Comparison of ENCODE assay signal across 30 cellular contexts in genomic region chr4:100826808-100827548, GRCh38.
A peak's percentile ranks its signal among the peaks of the same experiment; 100 is the strongest.
DNase-seq lines count a peak whose midpoint lies in the region; ATAC-seq and TF ChIP-seq lines count a peak whose summit lies in the region.
"Had no signal": no experiment of that assay in that cellular context is flagged by ENCODE, and none has a peak within 500 bp of the region (broad histone marks: within the 10 kb centered on the region; RNA-seq: fewer than 3 reads in every experiment).

No MANE protein-coding gene starts in this region.

- no peaks in the 10 kb centered on the region for H3K9me3 ChIP-seq in naive thymus-derived CD4-positive, alpha-beta T cell (ENCODE audit: control insufficient read depth in 2 of 3, low read length in 3 of 3)
- H3K9me3 ChIP-seq: A549, psoas muscle, testis, uterus had no signal

- H3K27ac Mint-ChIP-seq in CD14-positive monocyte, result peak overlapping the region in 6 of 7 donors; percentile 51 to 83 (median 77)
- H3K27ac Mint-ChIP-seq in naive thymus-derived CD4-positive, alpha-beta T cell, result no peak overlapping the region
- H3K27ac Mint-ChIP-seq: activated CD4-positive, alpha-beta T cell treated with anti-CD3 and anti-CD28 coated beads, Interleukin-2, amount 10 ng/mL, durations not matched to agents 7 days and 5 days; CD8-positive, alpha-beta memory T cell; HFFc6; stimulated activated naive B cell treated with anti-CD40 and anti-IgM and Interleukin-4, amounts not matched to agents 10 μg/mL and 1 μg/mL and 100 μg/mL, for 72 hours; T-helper 2 cell treated with Interferon-gamma antibody and Interleukin-4, amounts not matched to agents 5 μg/mL and 100 μg/mL, for 36 hours had no signal

- DNase-seq in CD14-positive monocyte (ENCODE audit: low spot score) (no peak), NB4 (ENCODE audit: low read depth) (peak; percentile 67), SKM-1 treated with dmso at 0.1 percent for 144 hours (lab: John Stamatoyannopoulos, UW; ENCODE audit: unreplicated experiment) (peak; percentile 90), D341Med (ENCODE audit: low spot score) (no peak)
- no peak for DNase-seq in naive thymus-derived CD4-positive, alpha-beta T cell
- DNase-seq in activated CD8-positive, alpha-beta memory T cell treated with anti-CD3 and anti-CD28 coated beads, Interleukin-2, amount 50 U/mL, for 48 hours, result no peak
- DNase-seq: activated CD4-positive, alpha-beta T cell treated with anti-CD3 and anti-CD28 coated beads, Interleukin-2, amount 10 ng/mL, durations not matched to agents 7 days and 5 days; activated T-cell treated with anti-CD3 and anti-CD28 coated beads, Interleukin-2, amount 50 U/mL, for 48 hours; CD8-positive, alpha-beta memory T cell; DMS79; HFFc6; islet precursor cell; left ventricle myocardium superior; MM.1S; NCI-H1694 treated with DMSO at 0.1 percent for 48 hours; occipital lobe; psoas muscle; stimulated activated CD4-positive, alpha-beta T cell treated with anti-CD3 and anti-CD28 coated beads, Interleukin-15, amount 100 ng/mL, for 24 hours; stimulated activated naive B cell treated with anti-CD40 and anti-IgM and Interleukin-4, amounts not matched to agents 10 μg/mL and 1 μg/mL and 100 μg/mL, for 72 hours; testis; uterus; WERI-Rb-1 had no signal

- CTCF ChIA-PET in naive thymus-derived CD4-positive, alpha-beta T cell (lab: Charles Lee), result no interaction called here

- intact Hi-C loops in CD14-positive monocyte (cut with micrococcal nuclease), result no loop called here
- intact Hi-C loops in naive thymus-derived CD4-positive, alpha-beta T cell (cut with micrococcal nuclease), result loop anchor here in 1 of 2 donors (10.0 kb wide), 1 partner anchor 732 kb away; no protein-coding TSS in a partner anchor

- no peak overlapping the region for H3K27ac ChIP-seq in naive thymus-derived CD4-positive, alpha-beta T cell (ENCODE audit: low read depth, low read length)
- H3K27ac ChIP-seq: A549, KMS-11, psoas muscle, RWPE1, testis, uterus, WERI-Rb-1 had no signal

- no peaks in the 10 kb centered on the region for H3K36me3 Mint-ChIP-seq in CD14-positive monocyte
- H3K36me3 Mint-ChIP-seq in naive thymus-derived CD4-positive, alpha-beta T cell, result no peaks in the 10 kb centered on the region
- H3K36me3 Mint-ChIP-seq: brain had no signal

- no peaks in the 10 kb centered on the region for H3K36me3 ChIP-seq in naive thymus-derived CD4-positive, alpha-beta T cell (ENCODE audit: control insufficient read depth in 2 of 3, insufficient read depth in 3 of 3, low read length in 3 of 3)
- H3K36me3 ChIP-seq: uterus, WERI-Rb-1 had no signal

- no peak for TF ChIP-seq POLR2A in NB4 (IDR thresholded peaks at IDR 0.05; ENCODE audit: extremely low read depth, insufficient read length)

- no peaks in the 10 kb centered on the region for H3K4me1 ChIP-seq in naive thymus-derived CD4-positive, alpha-beta T cell (ENCODE audit: control insufficient read depth in 2 of 2, insufficient read depth in 2 of 2, low read length in 2 of 2)
- H3K4me1 ChIP-seq: testis, uterus had no signal

- peaks cover 0 to 2% (median 1%) of the 10 kb centered on the region in 3 donors for H3K27me3 Mint-ChIP-seq in CD14-positive monocyte (ENCODE audit: low read depth in 3 of 3)
- H3K27me3 Mint-ChIP-seq in naive thymus-derived CD4-positive, alpha-beta T cell, result peaks cover 0 to 5% (median 4%) of the 10 kb centered on the region in 5 donors
- H3K27me3 Mint-ChIP-seq: activated CD4-positive, alpha-beta T cell treated with anti-CD3 and anti-CD28 coated beads, Interleukin-2, amount 10 ng/mL, durations not matched to agents 7 days and 5 days; brain had no signal

- peak; percentile 45 for ATAC-seq in naive thymus-derived CD4-positive, alpha-beta T cell
- ATAC-seq in GM21447 (IDR thresholded peaks at IDR 0.05; ENCODE audit: unreplicated experiment) (no peak), HG03378 (IDR thresholded peaks at IDR 0.05; ENCODE audit: unreplicated experiment) (no peak)
- ATAC-seq: A549; left ventricle myocardium superior; psoas muscle; SK-N-SH treated with all-trans-retinoic acid at 6 μM for 48 hours; stimulated activated naive B cell treated with anti-CD40 and anti-IgM and Interleukin-4, amounts not matched to agents 10 μg/mL and 1 μg/mL and 100 μg/mL, for 72 hours had no signal

- H3K4me3 Mint-ChIP-seq in CD14-positive monocyte, result no peak overlapping the region
- H3K4me3 Mint-ChIP-seq in naive thymus-derived CD4-positive, alpha-beta T cell, result no peak overlapping the region
- H3K4me3 Mint-ChIP-seq: activated CD4-positive, alpha-beta T cell treated with anti-CD3 and anti-CD28 coated beads, Interleukin-2, amount 10 ng/mL, durations not matched to agents 7 days and 5 days; CD8-positive, alpha-beta memory T cell; HFFc6; stimulated activated naive B cell treated with anti-CD40 and anti-IgM and Interleukin-4, amounts not matched to agents 10 μg/mL and 1 μg/mL and 100 μg/mL, for 72 hours; T-helper 2 cell treated with Interferon-gamma antibody and Interleukin-4, amounts not matched to agents 5 μg/mL and 100 μg/mL, for 36 hours had no signal

- H3K9me3 Mint-ChIP-seq in CD14-positive monocyte, result peaks cover 0 to 6% (median 2%) of the 10 kb centered on the region in 7 donors
- peaks cover 0 to 13% (median 5%) of the 10 kb centered on the region in 11 donors for H3K9me3 Mint-ChIP-seq in naive thymus-derived CD4-positive, alpha-beta T cell
- H3K9me3 Mint-ChIP-seq: HFFc6 had no signal

- peaks cover 27% of the 10 kb centered on the region for H3K4me1 Mint-ChIP-seq in CD14-positive monocyte
- peaks cover 0 to 17% (median 0%) of the 10 kb centered on the region in 7 donors for H3K4me1 Mint-ChIP-seq in naive thymus-derived CD4-positive, alpha-beta T cell
- H3K4me1 Mint-ChIP-seq: CD8-positive, alpha-beta memory T cell; stimulated activated naive B cell treated with anti-CD40 and anti-IgM and Interleukin-4, amounts not matched to agents 10 μg/mL and 1 μg/mL and 100 μg/mL, for 72 hours had no signal

- no peak overlapping the region for H3K4me3 ChIP-seq in NB4 (ENCODE audit: low read depth, low read length)
- no peak overlapping the region for H3K4me3 ChIP-seq in naive thymus-derived CD4-positive, alpha-beta T cell (ENCODE audit: low read length)
- H3K4me3 ChIP-seq: A549, psoas muscle, testis, uterus had no signal

- no peaks in the 10 kb centered on the region for H3K27me3 ChIP-seq in naive thymus-derived CD4-positive, alpha-beta T cell (ENCODE audit: control insufficient read depth in 2 of 2, insufficient read depth in 2 of 2, low read length in 2 of 2)
- H3K27me3 ChIP-seq: testis, uterus had no signal

- POLR2A ChIA-PET in naive thymus-derived CD4-positive, alpha-beta T cell (lab: Charles Lee), result no interaction called here

- TF ChIP-seq CTCF in CD14-positive monocyte (IDR thresholded peaks at IDR 0.05) (no peak), NB4 (IDR thresholded peaks at IDR 0.05; ENCODE audit: low read depth, low read length) (no peak)

Comparison
In these comparisons a context has a peak if more than half of its experiments do, and no peak if none do; other contexts are left out.
1. DNase-seq: peak in NB4 (single experiment) and SKM-1 treated with dmso at 0.1 percent for 144 hours (single experiment); none in CD14-positive monocyte (single experiment), naive thymus-derived CD4-positive, alpha-beta T cell (0 of 9), activated CD8-positive, alpha-beta memory T cell treated with anti-CD3 and anti-CD28 coated beads, Interleukin-2, amount 50 U/mL, for 48 hours (single experiment) and D341Med (single experiment).
2. H3K27ac Mint-ChIP-seq: peak in CD14-positive monocyte (6 of 7); none in naive thymus-derived CD4-positive, alpha-beta T cell (0 of 9).